In the genomic region with DNA sequence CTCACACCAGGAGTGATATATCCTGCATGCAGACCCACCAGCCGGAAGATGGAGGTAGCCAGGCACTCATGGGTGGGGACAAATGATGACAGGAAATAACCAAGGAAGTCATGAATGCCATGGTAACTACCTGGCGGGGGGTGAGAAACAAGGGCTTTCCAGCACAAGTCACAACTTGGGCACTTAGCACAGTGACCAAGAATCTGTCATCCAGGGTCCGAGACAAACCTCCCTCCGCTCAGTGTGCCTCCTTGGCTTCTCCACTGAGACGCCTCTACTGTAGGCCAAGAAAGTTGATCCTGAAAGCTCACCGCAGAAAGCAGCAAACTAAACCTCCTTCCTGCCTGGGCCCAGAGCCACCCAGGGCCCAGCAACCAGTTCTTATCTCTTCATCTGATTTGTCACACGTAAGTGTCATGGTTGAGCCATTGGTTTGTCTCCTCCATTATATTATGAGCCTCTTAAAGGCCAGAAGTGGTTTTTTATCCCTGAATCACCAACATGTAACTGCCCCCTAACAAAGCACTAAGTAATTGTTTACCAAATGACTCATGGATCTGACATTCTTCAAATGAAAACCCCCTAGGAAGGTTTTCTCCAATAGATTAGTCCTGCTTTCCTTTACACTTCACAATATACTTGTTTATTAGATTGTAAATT, we compare ENCODE assay signal across 9 cellular contexts.
DNase-seq lines count a peak whose midpoint lies in the region; FAIRE-seq and TF ChIP-seq lines count a peak whose summit lies in the region.
"Had no signal": no experiment of that assay in that cellular context is flagged by ENCODE, and none has a peak within 500 bp of the region (broad histone marks: within the 10 kb centered on the region; RNA-seq: fewer than 3 reads in every experiment).

No MANE protein-coding gene starts in this region.

- WGBS in trophoblast cell (ENCODE audit: extremely low coverage, insufficient coverage, insufficient read length): no CpG with 5 or more reads among the region's 7 CpGs

- H3K4me1 ChIP-seq in trophoblast cell (ENCODE audit: control insufficient read depth in 1 of 2, insufficient read depth in 2 of 2, low read length in 2 of 2): peaks cover 10 to 12% of the 10 kb centered on the region in 2 experiments

- no peak overlapping the region for H4K12ac ChIP-seq in trophoblast cell (ENCODE audit: low read depth, low read length)

- DNase-seq in HK-2 (ENCODE audit: unreplicated experiment) (peak; percentile 81), T-helper 22 cell (ENCODE audit: low read depth) (peak; percentile 42), bronchial epithelial cell (ENCODE audit: low read depth) (peak; percentile 97), trophoblast cell (no peak), NCI-H2107 treated with DMSO at 0.1 percent for 48 hours (lab: John Stamatoyannopoulos, UW; ENCODE audit: unreplicated experiment) (no peak), DMS 273 (lab: John Stamatoyannopoulos, UW; ENCODE audit: unreplicated experiment) (no peak), middle frontal gyrus (ENCODE audit: extremely low spot score, low spot score) (no peak), amygdala (lab: John Stamatoyannopoulos, UW) (no peak)

- peak overlapping the region; percentile 28 for H2BK5ac ChIP-seq in trophoblast cell (ENCODE audit: low read depth, low read length, poor library complexity)

- peak overlapping the region; percentile 34 for H3K18ac ChIP-seq in trophoblast cell (ENCODE audit: low read length)

- H3K4me3 ChIP-seq in bronchial epithelial cell (ENCODE audit: low read depth, low read length): no peak overlapping the region
- no peak overlapping the region for H3K4me3 ChIP-seq in trophoblast cell (ENCODE audit: low read depth, low read length)
- H3K4me3 ChIP-seq: SK-N-MC had no signal

- no peak overlapping the region for H3K23ac ChIP-seq in trophoblast cell (ENCODE audit: low read length)

- H3K27ac ChIP-seq in trophoblast cell (ENCODE audit: low read depth, low read length): peak overlapping the region; percentile 38
- H3K27ac ChIP-seq: SK-N-MC had no signal

- H4K91ac ChIP-seq in trophoblast cell (ENCODE audit: low read depth, low read length): peak overlapping the region; percentile 41

- H3K79me2 ChIP-seq in trophoblast cell (ENCODE audit: control insufficient read depth, insufficient read depth, low read length, poor library complexity): no peaks in the 10 kb centered on the region

- H3K9me3 ChIP-seq in trophoblast cell (ENCODE audit: insufficient read depth, low read depth, low read length): no peaks in the 10 kb centered on the region

- H2AFZ ChIP-seq in trophoblast cell (ENCODE audit: insufficient read depth, low read length, poor library complexity): no peak overlapping the region

- H2BK120ac ChIP-seq in trophoblast cell (ENCODE audit: insufficient read depth, low read length, poor library complexity): peak overlapping the region; percentile 8

- H3K9ac ChIP-seq in trophoblast cell (ENCODE audit: low read length): no peak overlapping the region

- peak overlapping the region; percentile 50 for H4K8ac ChIP-seq in trophoblast cell (ENCODE audit: low read depth, low read length)

- H2AK5ac ChIP-seq in trophoblast cell (ENCODE audit: low read length): peak overlapping the region; percentile 71

- H3K14ac ChIP-seq in trophoblast cell (ENCODE audit: low read length): peak overlapping the region; percentile 50

- H3K36me3 ChIP-seq in bronchial epithelial cell (ENCODE audit: control insufficient read depth, insufficient read depth, low read length): no peaks in the 10 kb centered on the region
- H3K36me3 ChIP-seq in trophoblast cell (ENCODE audit: control insufficient read depth in 1 of 2, insufficient read depth in 2 of 2, low read length in 2 of 2): no peaks in the 10 kb centered on the region

- H3K4ac ChIP-seq in trophoblast cell (ENCODE audit: low read depth, low read length): no peak overlapping the region

- H3K27me3 ChIP-seq in bronchial epithelial cell (ENCODE audit: control insufficient read depth, insufficient read depth, low read length): no peaks in the 10 kb centered on the region
- H3K27me3 ChIP-seq in trophoblast cell (ENCODE audit: insufficient read depth, low read length): no peaks in the 10 kb centered on the region

- no peak overlapping the region for H3K4me2 ChIP-seq in trophoblast cell (ENCODE audit: low read length)

- peaks cover 7% of the 10 kb centered on the region for H3K79me1 ChIP-seq in trophoblast cell (ENCODE audit: low read length)

- H2BK12ac ChIP-seq in trophoblast cell (ENCODE audit: low read length): peak overlapping the region; percentile 55

- TF ChIP-seq CTCF in bronchial epithelial cell (IDR thresholded peaks at IDR 0.05; ENCODE audit: insufficient read depth, low read length, severe bottlenecking): no peak

- no peak for FAIRE-seq in bronchial epithelial cell (lab: Jason Lieb, UNC)

Comparison
In these comparisons a context has a peak if more than half of its experiments do, and no peak if none do; other contexts are left out.
1. DNase-seq: peak in HK-2 (single experiment), T-helper 22 cell (single experiment) and bronchial epithelial cell (single experiment); none in trophoblast cell (0 of 2), NCI-H2107 treated with DMSO at 0.1 percent for 48 hours (single experiment), DMS 273 (single experiment), middle frontal gyrus (single experiment) and amygdala (0 of 56).